ENCODE assay signal across 8 cellular contexts in genomic region chr7:149873968-149874643, GRCh38. TPM values are rescaled to one million over a fixed set of nuclear protein-coding genes. Genes with fewer than 3 reads are reported as not detected.
DNase-seq lines count a peak whose midpoint lies in the region; ATAC-seq and TF ChIP-seq lines count a peak whose summit lies in the region.

Gene ATP6V0E2 (plus strand): TSS chr7:149873969. CDS start chr7:149874066, 97 bp downstream.

- H3K4me1 ChIP-seq in colonic mucosa (no peaks in the 10 kb centered on the region), mucosa of descending colon (ENCODE audit: low read depth) (peaks cover 8% of the 10 kb centered on the region), aorta (ENCODE audit: control insufficient read depth in 1 of 2, insufficient read depth in 2 of 2, low read length in 2 of 2) (no peaks in the 10 kb centered on the region)

- intact Hi-C loops in colonic mucosa (cut with DNase I) (no loop called here), mucosa of descending colon (cut with DNase I, micrococcal nuclease) (no loop called here), aorta (cut with DNase I) (loop anchor here (2.0 to 10.0 kb wide), 4 partner anchors 35 to 531 kb away; partner anchors contain the start of genes ZNF467 (in 1 of the 2) and ZNF862 (in 1 of the 2))

- no peaks in the 10 kb centered on the region for H3K36me3 ChIP-seq in colonic mucosa
- H3K36me3 ChIP-seq in mucosa of descending colon (ENCODE audit: low read depth): no peaks in the 10 kb centered on the region
- no peaks in the 10 kb centered on the region for H3K36me3 ChIP-seq in aorta (ENCODE audit: control insufficient read depth in 1 of 2, insufficient read depth in 2 of 2, low read length in 1 of 2)

- ATAC-seq in GM21717 (IDR thresholded peaks at IDR 0.05; ENCODE audit: unreplicated experiment): peak; percentile 26
- no peak for ATAC-seq in mucosa of descending colon
- no peak for ATAC-seq in aorta (ENCODE audit: low FRiP score)

- H3K27ac ChIP-seq in colonic mucosa (peak within 1 kb of the TSS; percentile 86), aorta (ENCODE audit: low read depth in 1 of 2, low read length in 2 of 2) (peak within 1 kb of the TSS in 1 of 2 donors; percentile 37)

- no peaks in the 10 kb centered on the region for H3K27me3 ChIP-seq in colonic mucosa
- no peaks in the 10 kb centered on the region for H3K27me3 ChIP-seq in aorta (ENCODE audit: control insufficient read depth in 1 of 2, insufficient read depth in 2 of 2, low read length in 1 of 2)

- H3K9me3 ChIP-seq in colonic mucosa (no peaks in the 10 kb centered on the region), mucosa of descending colon (no peaks in the 10 kb centered on the region), aorta (ENCODE audit: control insufficient read depth, low read length) (no peaks in the 10 kb centered on the region)

- TF ChIP-seq CTCF in colonic mucosa (IDR thresholded peaks at IDR 0.05): no peak
- no peak for TF ChIP-seq CTCF in mucosa of descending colon (IDR thresholded peaks at IDR 0.05)

- 6 to 9% methylated on average over 27 to 46 of the region's 46 CpGs for WGBS in aorta, 2 donors

- peak within 1 kb of the TSS; percentile 56 to 70 for H3K9ac ChIP-seq in colonic mucosa (ENCODE audit: low read depth in 2 of 2, low read length in 2 of 2)

- H3K4me3 ChIP-seq in GM08714 (ENCODE audit: low read length) (peak within 1 kb of the TSS; percentile 75), colonic mucosa (peak within 1 kb of the TSS; percentile 95), mucosa of descending colon (peak within 1 kb of the TSS; percentile 50), aorta (ENCODE audit: low read length in 2 of 2) (peak within 1 kb of the TSS; percentile 55 to 67)

- DNase-seq in NCI-H1105 (lab: John Stamatoyannopoulos, UW) (peak; percentile 18), colonic mucosa (peak; percentile 23), mucosa of descending colon (no peak), aorta (no peak), AML-193 (lab: John Stamatoyannopoulos, UW) (no peak), hypothalamus (lab: John Stamatoyannopoulos, UW) (no peak)

RNA-seq across cellular contexts. Expression of gene ATP6V0E2, which starts in this region (rescaled TPM):
- total RNA-seq in colonic mucosa (10 to 100 TPM; 12.5 to 22.7 TPM), mucosa of descending colon (10 to 100 TPM; 12.7 to 23.7 (median 20.9) TPM), aorta (10 to 100 TPM; 12.2 to 19.9 TPM)
- 10 to 100 TPM; 16.0 to 24.3 TPM for polyA plus RNA-seq in aorta

Comparison
In these comparisons a context has a peak if more than half of its experiments do, and no peak if none do; other contexts are left out.
1. DNase-seq: peak in NCI-H1105 (single experiment) and colonic mucosa (single experiment); none in mucosa of descending colon (0 of 3), aorta (0 of 2), AML-193 (0 of 2) and hypothalamus (0 of 51).
2. intact Hi-C loops: an anchor here in aorta (2.0 to 10.0 kb wide); none called in colonic mucosa and mucosa of descending colon.
3. Peak in every context shown above with its lines, with median percentiles within 50 percentile points of each other: H3K4me3 ChIP-seq.